8 cellular contexts compared by ENCODE assay signal in the genomic region with DNA sequence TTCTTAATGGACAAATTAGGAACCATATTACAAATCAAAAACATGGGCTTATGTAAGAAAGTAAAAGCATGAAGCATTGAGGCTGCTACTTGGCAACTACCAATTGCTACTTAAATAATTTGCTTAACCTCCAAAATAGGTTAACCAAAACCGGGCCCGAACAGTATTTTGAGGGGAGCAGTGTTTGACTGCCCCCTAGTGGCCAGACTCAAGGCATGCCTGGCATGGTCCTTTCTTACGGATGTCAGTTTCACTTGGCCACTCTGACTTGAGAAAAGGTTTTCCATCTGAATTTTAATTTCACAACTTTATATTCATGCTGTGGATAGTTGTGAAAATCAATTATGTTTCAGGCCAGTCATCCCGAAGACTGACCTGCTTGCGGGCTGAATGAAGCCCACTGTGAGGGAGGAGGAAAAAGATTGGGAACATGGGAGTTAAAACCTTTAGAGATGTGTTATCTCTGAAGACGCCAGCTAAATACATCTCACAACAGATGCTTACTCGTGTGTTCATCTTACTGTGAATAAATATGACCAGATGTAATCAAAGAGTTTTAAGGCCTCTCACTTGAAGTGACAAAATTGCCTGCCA. TPM values are rescaled to one million over a fixed set of nuclear protein-coding genes. Genes with fewer than 3 reads are reported as not detected.
A peak's percentile ranks its signal among the peaks of the same experiment; 100 is the strongest.
DNase-seq lines count a peak whose midpoint lies in the region; ATAC-seq and TF ChIP-seq lines count a peak whose summit lies in the region.

No MANE protein-coding gene starts in this region.

- peaks cover 3% of the 10 kb centered on the region for H3K4me1 Mint-ChIP-seq in type B pancreatic cell (ENCODE audit: unreplicated experiment)

- H3K36me3 ChIP-seq in parathyroid adenoma (ENCODE audit: control insufficient read depth, insufficient read depth, low read length), result no peaks in the 10 kb centered on the region

- ATAC-seq in GM19467 (IDR thresholded peaks at IDR 0.05; ENCODE audit: unreplicated experiment), result peak; percentile 88

- peak overlapping the region; percentile 32 for H3K27ac ChIP-seq in parathyroid adenoma

- peak overlapping the region; percentile 9 for H3K4me3 ChIP-seq in parathyroid adenoma (ENCODE audit: low read depth, low read length)

- H3K4me1 ChIP-seq in parathyroid adenoma, result no peaks in the 10 kb centered on the region

- DNase-seq in DMS 273 (lab: John Stamatoyannopoulos, UW; ENCODE audit: unreplicated experiment) (peak; percentile 78), HT1080 (ENCODE audit: low read depth) (peak; percentile 62), RKO (ENCODE audit: low spot score) (peak; percentile 63), globus pallidus (ENCODE audit: low spot score) (peak; percentile 55), type B pancreatic cell (ENCODE audit: extremely low spot score, unreplicated experiment) (peak; percentile 74)
- peak; percentile 33 for DNase-seq in activated effector memory CD4-positive, alpha-beta T cell treated with Interleukin-2 at 50 U/mL for 16 hours

- H2AFZ ChIP-seq in parathyroid adenoma, result peak overlapping the region; percentile 84

- H3K27me3 Mint-ChIP-seq in type B pancreatic cell, result peaks cover 16% of the 10 kb centered on the region

- TF ChIP-seq CTCF in parathyroid adenoma (IDR thresholded peaks at IDR 0.05) (peak; percentile 93), type B pancreatic cell (conservative IDR thresholded peaks at IDR 0.05) (peak; percentile 100)

- no peaks in the 10 kb centered on the region for H3K9me3 ChIP-seq in parathyroid adenoma (ENCODE audit: control insufficient read depth, low read length)

- no peaks in the 10 kb centered on the region for H3K9me3 Mint-ChIP-seq in type B pancreatic cell

- no peaks in the 10 kb centered on the region for H3K36me3 Mint-ChIP-seq in type B pancreatic cell

- peak overlapping the region; percentile 58 for H3K4me2 ChIP-seq in parathyroid adenoma (ENCODE audit: low read length)

- H3K27me3 ChIP-seq in parathyroid adenoma (ENCODE audit: control insufficient read depth, insufficient read depth, low read length), result no peaks in the 10 kb centered on the region

- H3K27ac Mint-ChIP-seq in type B pancreatic cell, result no peak overlapping the region

- no peak overlapping the region for H3K9ac ChIP-seq in parathyroid adenoma

- no peaks in the 10 kb centered on the region for H3K79me2 ChIP-seq in parathyroid adenoma

- H3K4me3 Mint-ChIP-seq in type B pancreatic cell, result no peak overlapping the region

RNA-seq across cellular contexts. Expression of gene RXFP2, which starts 2.9 kb away (rescaled TPM):
- not detected in 2 replicates for total RNA-seq in HT1080 (2014; rRNA removed; shearing (Covaris generic))
- not detected in 2 replicates for polyA plus RNA-seq in HT1080 (2015; cell fraction: cytosol; rRNA removed)
- polyA plus RNA-seq in HT1080 (2015; cell fraction: nucleus; rRNA removed), result not detected in 2 replicates
- total RNA-seq in type B pancreatic cell (ENCODE audit: low replicate concordance), result 0.80 TPM in 1 of 2 replicates, not detected in the other

Comparison
In these comparisons a context has a peak if more than half of its experiments do, and no peak if none do; other contexts are left out.
1. Peak in every context shown above with its lines: DNase-seq, ATAC-seq, H3K4me3 ChIP-seq and H3K27ac ChIP-seq.